8 cellular contexts compared by ENCODE assay signal in genomic region chr20:48738399-48739304, GRCh38.
DNase-seq lines count a peak whose midpoint lies in the region; ATAC-seq and TF ChIP-seq lines count a peak whose summit lies in the region.

No MANE protein-coding gene starts in this region.

- H3K4me3 ChIP-seq in dorsolateral prefrontal cortex = no peak overlapping the region

- H3K27ac ChIP-seq in KOPT-K1 (ENCODE audit: low read depth, low read length, poor library complexity, severe bottlenecking) (peak overlapping the region; percentile 36), dorsolateral prefrontal cortex (peak overlapping the region; percentile 42 to 100 (median 87))

- H3K9me3 ChIP-seq in KOPT-K1 (ENCODE audit: insufficient read depth, low read length, poor library complexity, severe bottlenecking) = no peaks in the 10 kb centered on the region

- peak; percentile 76 for DNase-seq in GM10266 (ENCODE audit: extremely low spot score)
- no peak for DNase-seq in dorsolateral prefrontal cortex
- peak; percentile 58 to 87 for DNase-seq in stimulated activated CD8-positive, alpha-beta memory T cell treated with anti-CD3 and anti-CD28 coated beads, Interleukin-7, amount 100 ng/mL, for 48 hours (ENCODE audit: extremely low read depth in 1 of 2, low read depth in 1 of 2)
- DNase-seq in iPS-NIHi7 (ENCODE audit: extremely low spot score) = no peak
- DNase-seq in occipital lobe (lab: John Stamatoyannopoulos, UW) = no peak
- DNase-seq in NCI-H187 (lab: John Stamatoyannopoulos, UW) = no peak

- no peaks in the 10 kb centered on the region for H3K27me3 ChIP-seq in dorsolateral prefrontal cortex

- intact Hi-C loops in dorsolateral prefrontal cortex (cut with DNase I) = no loop called here

- no peak for TF ChIP-seq CTCF in GM10266 (IDR thresholded peaks at IDR 0.05; ENCODE audit: control insufficient read depth, insufficient read depth, low read depth, missing control alignments)
- TF ChIP-seq CTCF in dorsolateral prefrontal cortex (IDR thresholded peaks at IDR 0.05 in 54 of 56, conservative IDR thresholded peaks at IDR 0.05 in 2 of 56; ENCODE audit: low read depth in 1 of 56, partially characterized antibody in 56 of 56) = no peak

- ATAC-seq in GM21515 (IDR thresholded peaks at IDR 0.05; ENCODE audit: unreplicated experiment) = peak; percentile 64

- H3K36me3 ChIP-seq in KOPT-K1 (ENCODE audit: insufficient read depth, low read length) = peaks cover 20% of the 10 kb centered on the region; the same call in 1 of the 2 replicates

Comparison
In these comparisons a context has a peak if more than half of its experiments do, and no peak if none do; other contexts are left out.
1. DNase-seq: peak in GM10266 (single experiment) and stimulated activated CD8-positive, alpha-beta memory T cell treated with anti-CD3 and anti-CD28 coated beads, Interleukin-7, amount 100 ng/mL, for 48 hours (2 of 2); none in dorsolateral prefrontal cortex (0 of 10), iPS-NIHi7 (single experiment), occipital lobe (single experiment) and NCI-H187 (0 of 2).